Comparison of ENCODE assay signal across 20 cellular contexts in the genomic region with DNA sequence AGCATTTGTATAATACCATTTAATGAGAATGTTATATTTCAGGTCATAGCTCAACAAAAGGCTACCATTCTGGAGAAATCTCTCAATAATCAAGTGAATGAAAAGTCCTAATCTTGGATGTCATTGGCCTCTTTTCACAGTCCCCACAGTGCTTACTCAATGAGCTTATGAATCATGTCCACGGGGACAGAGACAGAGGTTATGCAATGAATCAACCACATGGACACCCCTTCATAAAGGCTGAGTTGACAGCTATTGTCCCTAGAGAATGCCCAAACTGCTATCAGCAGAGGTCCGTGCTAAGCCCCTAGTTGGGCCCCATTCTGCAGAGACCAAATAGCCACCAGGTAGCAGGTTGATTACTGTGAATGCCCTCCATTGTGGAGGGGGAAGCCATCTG.
"Had no signal": no experiment of that assay in that cellular context is flagged by ENCODE, and none has a peak within 500 bp of the region (broad histone marks: within the 10 kb centered on the region; RNA-seq: fewer than 3 reads in every experiment).

No MANE protein-coding gene starts in this region.

- H3K4me3 ChIP-seq: heart left ventricle, mucosa of descending colon, right atrium auricular region, sigmoid colon, skin epidermis, testis, tibial nerve, upper lobe of right lung, vagina had no signal

- DNase-seq: effector CD4-positive, alpha-beta T cell; foreskin melanocyte; heart left ventricle; hippocampal formation; kidney glomerular epithelial cell; mucosa of descending colon; naive thymus-derived CD8-positive, alpha-beta T cell; posterior cingulate gyrus; sigmoid colon; stimulated activated CD4-positive, alpha-beta T cell treated with anti-CD3 and anti-CD28 coated beads, Interleukin-2, amount 100 ng/mL, for 24 hours; stimulated activated CD4-positive, alpha-beta T cell treated with anti-CD3 and anti-CD28 coated beads, Interleukin-4, amount 100 ng/mL, for 4 hours; stimulated activated naive B cell treated with anti-CD40 and anti-IgM and Interleukin-4, amounts not matched to agents 10 μg/mL and 1 μg/mL and 100 μg/mL, for 72 hours; stimulated activated naive CD8-positive, alpha-beta T cell treated with anti-CD3 and anti-CD28 coated beads, Interleukin-15, amount 100 ng/mL, for 72 hours; testis; upper lobe of right lung had no signal

- H3K9me3 ChIP-seq: mucosa of descending colon, neutrophil, sigmoid colon, testis, tibial nerve, upper lobe of right lung, vagina had no signal

- H3K36me3 ChIP-seq: heart left ventricle, neutrophil, right atrium auricular region, sigmoid colon, tibial nerve, upper lobe of right lung, vagina had no signal

- ATAC-seq: heart left ventricle; mucosa of descending colon; naive thymus-derived CD8-positive, alpha-beta T cell; stimulated activated naive B cell treated with anti-CD40 and anti-IgM and Interleukin-4, amounts not matched to agents 10 μg/mL and 1 μg/mL and 100 μg/mL, for 72 hours; stimulated activated naive CD8-positive, alpha-beta T cell treated with anti-CD3 and anti-CD28 coated beads, Interleukin-15, amount 100 ng/mL, for 72 hours; upper lobe of right lung had no signal

- H3K4me1 ChIP-seq: heart left ventricle, right atrium auricular region, sigmoid colon, testis, tibial nerve, upper lobe of right lung, vagina had no signal

- H3K27ac ChIP-seq: heart left ventricle, neutrophil, right atrium auricular region, sigmoid colon, skin epidermis, testis, tibial nerve, upper lobe of right lung, vagina had no signal

- H3K27me3 ChIP-seq: neutrophil, right atrium auricular region, sigmoid colon, testis, tibial nerve, upper lobe of right lung, vagina had no signal
